ENCODE assay signal across 8 cellular contexts in genomic region chr22:50582562-50583293, GRCh38. TPM values are rescaled to one million over a fixed set of nuclear protein-coding genes. Genes with fewer than 3 reads are reported as not detected.
DNase-seq lines count a peak whose midpoint lies in the region; ATAC-seq, FAIRE-seq and TF ChIP-seq lines count a peak whose summit lies in the region.

Gene CHKB, minus strand, starts transcription at chr22:50582849. Its CDS starts 68 bp downstream, at chr22:50582781.

- no peaks in the 10 kb centered on the region for H3K9me2 ChIP-seq in OCI-LY7 (ENCODE audit: insufficient read depth, low read length)

- H3K27me3 Mint-ChIP-seq in endothelial cell (ENCODE audit: unreplicated experiment) (peaks cover 8% of the 10 kb centered on the region), mesothelial cell of epicardium (ENCODE audit: low read depth) (peaks cover 1% of the 10 kb centered on the region)

- BruUV-seq in OCI-LY7 (replicated peaks; lab: Mats Ljungman, UMichigan): no TSS peak

- H3K27ac Mint-ChIP-seq in endothelial cell (ENCODE audit: unreplicated experiment) (peak within 1 kb of the TSS; percentile 64), mesothelial cell of epicardium (peak within 1 kb of the TSS; percentile 83)

- peaks cover 11% of the 10 kb centered on the region for H3K36me3 Mint-ChIP-seq in endothelial cell (ENCODE audit: low read depth, unreplicated experiment)
- no peaks in the 10 kb centered on the region for H3K36me3 Mint-ChIP-seq in mesothelial cell of epicardium

- peaks cover 39% of the 10 kb centered on the region for H3K36me3 ChIP-seq in OCI-LY7 (ENCODE audit: insufficient read depth, low read length)

- H3K4me1 Mint-ChIP-seq in endothelial cell (ENCODE audit: unreplicated experiment) (peaks cover 7% of the 10 kb centered on the region), mesothelial cell of epicardium (peaks cover 7% of the 10 kb centered on the region)

- POLR2A ChIA-PET in OCI-LY7 (lab: Charles Lee): interaction anchor here (1.2 kb wide), 1 partner anchor 265 kb away, joined by 3 read pairs; no protein-coding TSS in a partner anchor

- no peaks in the 10 kb centered on the region for H3K9me3 ChIP-seq in OCI-LY7 (ENCODE audit: low read length)

- peak within 1 kb of the TSS; percentile 96 for H3K4me2 ChIP-seq in OCI-LY7 (ENCODE audit: low read length)

- peak within 1 kb of the TSS; percentile 56 for H2AFZ ChIP-seq in OCI-LY7 (ENCODE audit: low read length)

- FAIRE-seq in D721Med (lab: Jason Lieb, UNC): no peak

- peaks cover 15% of the 10 kb centered on the region for H3K4me1 ChIP-seq in OCI-LY7 (ENCODE audit: insufficient read depth, low read length, poor library complexity, severe bottlenecking)

- peak; percentile 78 for ATAC-seq in GM21526 (IDR thresholded peaks at IDR 0.05; ENCODE audit: low FRiP score, unreplicated experiment)

- peak within 1 kb of the TSS; percentile 95 for H3K4me3 ChIP-seq in OCI-LY7 (ENCODE audit: low read depth, low read length, poor library complexity, severe bottlenecking)

- intact Hi-C loops in OCI-LY7 (cut with micrococcal nuclease; ENCODE audit: unreplicated experiment): loop anchor here (2.0 to 5.0 kb wide), 5 partner anchors 38 to 330 kb away; partner anchors contain the start of genes HDAC10, KLHDC7B, NCAPH2 and TYMP

- CTCF ChIA-PET in OCI-LY7 (lab: Charles Lee; ENCODE audit: unreplicated experiment): no interaction called here

- H4K20me1 ChIP-seq in OCI-LY7 (ENCODE audit: insufficient read depth, low read length): 0 out of 2 replicates have a peak, but pooled peaks cover 7% of the 10 kb centered on the region

- peak within 1 kb of the TSS; percentile 94 for H3K4me3 Mint-ChIP-seq in endothelial cell (ENCODE audit: unreplicated experiment)
- H3K4me3 Mint-ChIP-seq in mesothelial cell of epicardium: peak within 1 kb of the TSS; percentile 79

- H3K9me3 Mint-ChIP-seq in endothelial cell (ENCODE audit: unreplicated experiment): no peaks in the 10 kb centered on the region
- H3K9me3 Mint-ChIP-seq in mesothelial cell of epicardium: no peaks in the 10 kb centered on the region

- peak; percentile 77 for DNase-seq in D721Med (ENCODE audit: insufficient read length, low spot score)
- DNase-seq in HuH-7.5 (ENCODE audit: low spot score): peak; percentile 100
- peak; percentile 99 for DNase-seq in OCI-LY7 (ENCODE audit: low spot score)
- peak; percentile 97 for DNase-seq in activated T-cell treated with anti-CD3 and anti-CD28 coated beads for 1 hour (ENCODE audit: low read depth)
- peak; percentile 99 for DNase-seq in endothelial cell (ENCODE audit: low spot score)
- peak; percentile 98 to 99 for DNase-seq in mesothelial cell of epicardium (ENCODE audit: low spot score in 2 of 2, unreplicated experiment in 2 of 2)
- peak; percentile 99 for DNase-seq in stimulated activated CD8-positive, alpha-beta memory T cell treated with anti-CD3 and anti-CD28 coated beads, Interleukin-15, amount 100 ng/mL, for 48 hours (ENCODE audit: low read depth in 2 of 2)

- H3K27ac ChIP-seq in OCI-LY7 (ENCODE audit: low read depth, low read length, poor library complexity, severe bottlenecking): peak within 1 kb of the TSS; percentile 80

- H3K79me2 ChIP-seq in OCI-LY7 (ENCODE audit: insufficient read depth, low read depth, low read length): peaks cover 20% of the 10 kb centered on the region

- no peak for TF ChIP-seq CTCF in D721Med (IDR thresholded peaks at IDR 0.05; ENCODE audit: insufficient read depth, missing control alignments)
- no peak; the same call in 1 of the 2 replicates for TF ChIP-seq CTCF in OCI-LY7 (conservative IDR thresholded peaks at IDR 0.05; ENCODE audit: low read length)
- TF ChIP-seq CTCF in endothelial cell (IDR thresholded peaks at IDR 0.05; ENCODE audit: unreplicated experiment): no peak
- no peak for TF ChIP-seq CTCF in mesothelial cell of epicardium (IDR thresholded peaks at IDR 0.05; ENCODE audit: unreplicated experiment)

RNA-seq across cellular contexts. Expression of gene CHKB, which starts in this region (rescaled TPM):
- 83.8 and 85.8 TPM in 2 replicates for total RNA-seq in OCI-LY7 (2014; rRNA removed; shearing (Covaris generic))
- total RNA-seq in OCI-LY7 (2022): 100 and 110 TPM in 2 replicates
- 94.6 TPM for total RNA-seq in endothelial cell (ENCODE audit: unreplicated experiment)
- 115 to 118 TPM (median 116 TPM) in 3 replicates for total RNA-seq in mesothelial cell of epicardium

Comparison
In these comparisons a context has a peak if more than half of its experiments do, and no peak if none do; other contexts are left out.
1. Peak in every context shown above with its lines: DNase-seq, ATAC-seq, H3K4me3 ChIP-seq and H3K27ac ChIP-seq.